In genomic region chr3:141255864-141256263, GRCh38 we compare ENCODE assay signal across 8 cellular contexts. TPM values are rescaled to one million over a fixed set of nuclear protein-coding genes. Genes with fewer than 3 reads are reported as not detected.
DNase-seq lines count a peak whose midpoint lies in the region; ATAC-seq and TF ChIP-seq lines count a peak whose summit lies in the region.

No MANE protein-coding gene starts in this region.

- H3K4me1 Mint-ChIP-seq in activated naive CD8-positive, alpha-beta T cell treated with anti-CD3 and anti-CD28 coated beads, Interleukin-2, amount 10 ng/mL, durations not matched to agents 7 days and 5 days: peaks cover 13% of the 10 kb centered on the region

- no peaks in the 10 kb centered on the region for H3K4me1 ChIP-seq in DOHH2 (ENCODE audit: control insufficient read depth, low read length)
- H3K4me1 ChIP-seq in lung (ENCODE audit: control insufficient read depth in 2 of 2, insufficient read depth in 2 of 2, low read length in 2 of 2): peaks cover 0 to 3% of the 10 kb centered on the region in 2 donors

- peak; percentile 18 for DNase-seq in NAMALWA (ENCODE audit: low spot score)
- DNase-seq in activated naive CD8-positive, alpha-beta T cell treated with anti-CD3 and anti-CD28 coated beads, Interleukin-2, amount 10 ng/mL, durations not matched to agents 7 days and 5 days: no peak
- DNase-seq in lung (ENCODE audit: low spot score): no peak
- DNase-seq in RKO (ENCODE audit: low spot score): no peak
- DNase-seq in NCI-H2107 (lab: John Stamatoyannopoulos, UW): no peak

- no peaks in the 10 kb centered on the region for H3K27me3 ChIP-seq in DOHH2 (ENCODE audit: control insufficient read depth, low read length)
- H3K27me3 ChIP-seq in lung (ENCODE audit: control insufficient read depth, insufficient read depth): no peaks in the 10 kb centered on the region

- H4K20me1 ChIP-seq in DOHH2 (ENCODE audit: control insufficient read depth, insufficient read depth, low read depth, low read length): no peaks in the 10 kb centered on the region

- H3K9me2 ChIP-seq in DOHH2 (replicated peaks; ENCODE audit: control insufficient read depth, low read length): no peaks in the 10 kb centered on the region

- no peak overlapping the region for H3K4me2 ChIP-seq in DOHH2 (ENCODE audit: low read length)

- no peak overlapping the region for H3K27ac Mint-ChIP-seq in activated naive CD8-positive, alpha-beta T cell treated with anti-CD3 and anti-CD28 coated beads, Interleukin-2, amount 10 ng/mL, durations not matched to agents 7 days and 5 days

- 81 to 91% methylated on average over 6 of the region's 6 CpGs for WGBS in lung, 2 donors

- H3K9me3 Mint-ChIP-seq in activated naive CD8-positive, alpha-beta T cell treated with anti-CD3 and anti-CD28 coated beads, Interleukin-2, amount 10 ng/mL, durations not matched to agents 7 days and 5 days: no peaks in the 10 kb centered on the region

- H3K4me3 Mint-ChIP-seq in activated naive CD8-positive, alpha-beta T cell treated with anti-CD3 and anti-CD28 coated beads, Interleukin-2, amount 10 ng/mL, durations not matched to agents 7 days and 5 days: no peak overlapping the region

- peaks cover 3% of the 10 kb centered on the region for H3K36me3 Mint-ChIP-seq in activated naive CD8-positive, alpha-beta T cell treated with anti-CD3 and anti-CD28 coated beads, Interleukin-2, amount 10 ng/mL, durations not matched to agents 7 days and 5 days

- H3K27me3 Mint-ChIP-seq in activated naive CD8-positive, alpha-beta T cell treated with anti-CD3 and anti-CD28 coated beads, Interleukin-2, amount 10 ng/mL, durations not matched to agents 7 days and 5 days: no peaks in the 10 kb centered on the region

- no peak overlapping the region for H3K27ac ChIP-seq in DOHH2 (ENCODE audit: low read depth, low read length)
- no peak overlapping the region for H3K27ac ChIP-seq in lung (ENCODE audit: low read depth in 1 of 2, low read length in 1 of 2)

- POLR2A ChIA-PET in activated naive CD8-positive, alpha-beta T cell treated with anti-CD3 and anti-CD28 coated beads, Interleukin-2, amount 10 ng/mL, durations not matched to agents 7 days and 5 days (lab: Charles Lee): interaction anchor here (2.4 to 4.0 kb wide), 2 partner anchors 11 to 24 kb away, joined by 14 to 28 read pairs; partner anchors contain the start of gene PXYLP1

- TF ChIP-seq CTCF in DOHH2 (IDR thresholded peaks at IDR 0.05; ENCODE audit: low read depth, low read length, poor library complexity, severe bottlenecking) (peak; percentile 39), lung (IDR thresholded peaks at IDR 0.05; ENCODE audit: control extremely low read depth, extremely low read depth) (no peak)

- ATAC-seq in activated naive CD8-positive, alpha-beta T cell treated with anti-CD3 and anti-CD28 coated beads, Interleukin-2, amount 10 ng/mL, durations not matched to agents 7 days and 5 days (ENCODE audit: low read depth): peak; percentile 94
- ATAC-seq in lung (ENCODE audit: insufficient read depth, low FRiP score) (peak; percentile 69), HG02870 (IDR thresholded peaks at IDR 0.05; ENCODE audit: unreplicated experiment) (no peak), HG03097 (IDR thresholded peaks at IDR 0.05; ENCODE audit: low FRiP score, unreplicated experiment) (no peak)

- no peaks in the 10 kb centered on the region for H3F3A ChIP-seq in DOHH2 (ENCODE audit: control insufficient read depth, insufficient read depth)

- H3K4me3 ChIP-seq in DOHH2 (ENCODE audit: low read length) (no peak overlapping the region), lung (no peak overlapping the region)

- H3K36me3 ChIP-seq in DOHH2 (ENCODE audit: control insufficient read depth, low read length) (no peaks in the 10 kb centered on the region), lung (ENCODE audit: control insufficient read depth in 2 of 2, insufficient read depth in 2 of 2, low read length in 2 of 2) (no peaks in the 10 kb centered on the region)

- no peaks in the 10 kb centered on the region for H3K79me2 ChIP-seq in DOHH2 (ENCODE audit: control insufficient read depth, low read length)

- H3K9me3 ChIP-seq in DOHH2 (ENCODE audit: control insufficient read depth, insufficient read depth, low read length): no peaks in the 10 kb centered on the region
- H3K9me3 ChIP-seq in lung (ENCODE audit: control insufficient read depth in 2 of 2, insufficient read depth in 1 of 2, low read length in 1 of 2): no peaks in the 10 kb centered on the region

RNA-seq across cellular contexts. Expression of gene PXYLP1, which starts 24.2 kb away (rescaled TPM):
- total RNA-seq in activated naive CD8-positive, alpha-beta T cell treated with anti-CD3 and anti-CD28 coated beads, Interleukin-2, amount 10 ng/mL, durations not matched to agents 7 days and 5 days: 10 to 100 TPM; 15.8 to 19.5 TPM
- total RNA-seq in lung: 10 to 100 TPM in 1 of 2 donors, 1 to 10 TPM in 1; 8.5 to 17.8 TPM
- 1 to 10 TPM; 6.3 TPM for polyA plus RNA-seq in lung

Comparison
In these comparisons a context has a peak if more than half of its experiments do, and no peak if none do; other contexts are left out.
1. ATAC-seq: peak in activated naive CD8-positive, alpha-beta T cell treated with anti-CD3 and anti-CD28 coated beads, Interleukin-2, amount 10 ng/mL, durations not matched to agents 7 days and 5 days (single experiment) and lung (single experiment); none in HG02870 (single experiment) and HG03097 (single experiment).